ENCODE assay signal across 24 cellular contexts in the genomic region with DNA sequence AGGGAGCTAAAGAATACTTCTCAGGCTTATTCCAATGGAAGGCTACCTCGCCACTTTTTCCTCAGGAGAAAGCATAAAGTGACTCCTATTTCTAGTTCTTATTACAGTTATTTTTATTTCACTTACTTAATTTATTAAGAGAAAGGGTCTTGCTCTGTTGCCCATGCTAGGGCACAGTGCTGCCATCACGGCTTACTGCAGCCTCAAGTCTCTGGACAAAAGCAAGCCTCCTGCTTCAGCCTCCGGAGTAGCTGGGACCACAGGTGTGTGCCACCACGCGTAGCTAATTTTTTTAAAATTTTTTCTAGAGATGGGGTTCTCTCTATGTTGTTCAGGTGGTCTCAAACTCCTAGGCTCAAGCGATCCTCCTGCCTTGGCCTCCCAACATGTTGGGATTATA. TPM values are rescaled to one million over a fixed set of nuclear protein-coding genes. Genes with fewer than 3 reads are reported as not detected.
"Had no signal": no experiment of that assay in that cellular context is flagged by ENCODE, and none has a peak within 500 bp of the region (broad histone marks: within the 10 kb centered on the region; RNA-seq: fewer than 3 reads in every experiment).

No MANE protein-coding gene starts in this region.

- H3K4me2 ChIP-seq: smooth muscle cell had no signal

- H3K36me3 ChIP-seq: ascending aorta, breast epithelium, esophagus squamous epithelium, lower lobe of right lung, upper lobe of left lung had no signal

- H3K4me3 Mint-ChIP-seq: activated CD4-positive, alpha-beta memory T cell treated with anti-CD3 and anti-CD28 coated beads, Interleukin-2, amount 10 ng/mL, durations not matched to agents 7 days and 5 days; activated T-cell treated with anti-CD3 and anti-CD28 coated beads, Interleukin-2, amount 50 U/mL, for 24 hours; nephron; stimulated activated memory B cell treated with anti-CD40 and anti-IgM and Interleukin-4, amounts not matched to agents 10 μg/mL and 1 μg/mL and 100 μg/mL, for 72 hours had no signal

- H3K27ac Mint-ChIP-seq: activated CD4-positive, alpha-beta memory T cell treated with anti-CD3 and anti-CD28 coated beads, Interleukin-2, amount 10 ng/mL, durations not matched to agents 7 days and 5 days; activated T-helper 2 cell treated with anti-CD3 and anti-CD28 coated beads, Interferon-gamma antibody, Interleukin-2, Interleukin-4, amounts not matched to agents 10 μg/mL and 5 μg/mL and 100 μg/mL, durations not matched to agents 14 hours and 24 hours and 36 hours; nephron had no signal

- H3K27ac ChIP-seq: ascending aorta, breast epithelium, esophagus squamous epithelium, lower lobe of right lung, parathyroid adenoma, testis, upper lobe of left lung had no signal

- H3K27me3 ChIP-seq: ascending aorta, breast epithelium, testis, upper lobe of left lung had no signal

- H3K9me3 ChIP-seq: ascending aorta, breast epithelium, lower lobe of right lung, testis, upper lobe of left lung had no signal

- H3K27me3 Mint-ChIP-seq: activated CD4-positive, alpha-beta memory T cell treated with anti-CD3 and anti-CD28 coated beads, Interleukin-2, amount 10 ng/mL, durations not matched to agents 7 days and 5 days; activated T-cell treated with anti-CD3 and anti-CD28 coated beads, Interleukin-2, amount 50 U/mL, for 24 hours; stimulated activated memory B cell treated with anti-CD40 and anti-IgM and Interleukin-4, amounts not matched to agents 10 μg/mL and 1 μg/mL and 100 μg/mL, for 72 hours had no signal

- H2AFZ ChIP-seq: parathyroid adenoma had no signal

- H3K4me1 Mint-ChIP-seq: nephron had no signal

- H3K9ac ChIP-seq: parathyroid adenoma had no signal

- H3K4me1 ChIP-seq: ascending aorta, breast epithelium, esophagus squamous epithelium, lower lobe of right lung, testis, upper lobe of left lung had no signal

- FAIRE-seq: endothelial cell of umbilical vein had no signal

- H3K4me3 ChIP-seq: ascending aorta, breast epithelium, esophagus squamous epithelium, lower lobe of right lung, smooth muscle cell, testis, upper lobe of left lung had no signal

- DNase-seq: activated CD4-positive, alpha-beta memory T cell treated with anti-CD3 and anti-CD28 coated beads, Interleukin-2, amount 10 ng/mL, durations not matched to agents 7 days and 5 days; activated CD4-positive, alpha-beta T cell treated with anti-CD3 and anti-CD28 coated beads for 48 hours; activated CD4-positive, CD25-positive, alpha-beta regulatory T cell; activated naive CD4-positive, alpha-beta T cell treated with Interleukin-2 at 50 U/mL for 16 hours; activated T-cell treated with anti-CD3 and anti-CD28 coated beads, Interleukin-2, amount 50 U/mL, for 24 hours; effector CD4-positive, alpha-beta T cell; esophagus squamous epithelium; lower lobe of right lung; stimulated activated CD4-positive, alpha-beta T cell treated with anti-CD3 and anti-CD28 coated beads, Interleukin-4, amount 100 ng/mL, for 24 hours; testis; upper lobe of left lung had no signal

- ATAC-seq: lower lobe of right lung; sciatic nerve; stimulated activated memory B cell treated with anti-CD40 and anti-IgM and Interleukin-4, amounts not matched to agents 10 μg/mL and 1 μg/mL and 100 μg/mL, for 72 hours had no signal

- H3K79me2 ChIP-seq: parathyroid adenoma had no signal

- H3K9me3 Mint-ChIP-seq: activated CD4-positive, alpha-beta memory T cell treated with anti-CD3 and anti-CD28 coated beads, Interleukin-2, amount 10 ng/mL, durations not matched to agents 7 days and 5 days; nephron had no signal

RNA-seq across cellular contexts. Expression of a gene that starts 36.0 kb away (rescaled TPM):
- total RNA-seq: activated CD4-positive, alpha-beta memory T cell treated with anti-CD3 and anti-CD28 coated beads, Interleukin-2, amount 10 ng/mL, durations not matched to agents 7 days and 5 days; activated T-helper 2 cell treated with anti-CD3 and anti-CD28 coated beads, Interferon-gamma antibody, Interleukin-2, Interleukin-4, amounts not matched to agents 10 μg/mL and 5 μg/mL and 100 μg/mL, durations not matched to agents 14 hours and 24 hours and 36 hours; ascending aorta; breast epithelium; cerebellum; endothelial cell of umbilical vein; esophagus squamous epithelium; glomerular endothelial cell; lower lobe of right lung; mesenteric fat pad; sciatic nerve had no signal
- polyA plus RNA-seq: adipose tissue, endothelial cell of umbilical vein had no signal
